In the genomic region with DNA sequence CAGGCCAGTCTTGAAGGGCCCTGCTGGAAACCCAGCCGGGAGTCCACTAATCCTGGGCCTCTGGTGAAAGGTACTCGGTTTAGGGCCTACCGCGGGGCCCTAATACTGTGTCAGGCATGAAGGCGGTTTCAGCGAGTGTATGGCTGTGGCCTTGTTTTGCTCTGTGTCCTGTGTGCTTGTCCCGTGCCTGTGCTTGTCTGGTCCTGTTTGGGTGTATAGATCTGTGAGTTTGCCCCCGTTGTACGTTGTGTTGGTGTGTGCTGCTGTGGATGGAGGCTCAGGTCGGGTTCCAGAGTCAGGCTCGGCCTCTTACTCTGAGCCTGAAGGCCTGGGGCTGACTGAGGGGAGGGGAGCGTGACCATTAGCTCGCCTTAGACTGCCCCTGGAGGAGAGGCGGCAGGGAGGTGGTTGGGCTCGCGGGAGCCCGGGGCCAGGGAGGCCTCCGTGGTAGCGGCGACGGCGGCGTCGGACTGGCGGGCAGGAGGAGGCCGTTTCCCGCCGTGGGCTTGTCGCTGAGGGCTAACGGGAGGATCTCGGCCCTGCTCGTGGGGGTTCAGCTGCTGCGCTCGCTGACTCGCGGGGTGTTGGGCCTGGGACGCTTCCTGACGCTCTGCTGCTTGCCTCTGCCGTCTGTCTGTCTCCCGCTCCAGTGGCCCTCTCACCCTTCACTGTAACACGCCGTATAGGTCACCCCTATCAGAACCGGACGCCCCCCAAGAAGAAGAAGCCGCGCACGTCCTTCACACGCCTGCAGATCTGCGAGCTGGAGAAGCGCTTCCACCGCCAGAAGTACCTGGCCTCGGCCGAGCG, we compare ENCODE assay signal across 1 cellular context.
A peak's percentile ranks its signal among the peaks of the same experiment; 100 is the strongest.
TF ChIP-seq lines count a peak whose summit lies in the region.

No MANE protein-coding gene starts in this region.

TF ChIP-seq in K562, 482 proteins besides CTCF, POLR2A, EP300 and RAD21:
- TF ChIP-seq JUN (IDR thresholded peaks at IDR 0.05; ENCODE audit: borderline replicate concordance, low read depth, low read length) (no peak), JUN (CRISPR knock-in tag; IDR thresholded peaks at IDR 0.05; ENCODE audit: borderline replicate concordance) (no peak), ZNF143 (CRISPR knock-in tag; IDR thresholded peaks at IDR 0.05) (no peak), FOXM1 (IDR thresholded peaks at IDR 0.05; ENCODE audit: low read depth) (no peak), FOXM1 (CRISPR knock-in tag; IDR thresholded peaks at IDR 0.05; ENCODE audit: low read depth) (no peak), ZFX (CRISPR knock-in tag; IDR thresholded peaks at IDR 0.05) (peak; percentile 91), FOXA3 (CRISPR knock-in tag; conservative IDR thresholded peaks at IDR 0.05 in 1 of 2, IDR thresholded peaks at IDR 0.05 in 1 of 2) (peak in 1 of 2 experiments; percentile 26; a peak in 1 of 4 replicates), HDGF (IDR thresholded peaks at IDR 0.05) (no peak), CXXC5 (CRISPR knock-in tag; IDR thresholded peaks at IDR 0.05) (no peak), RBBP5 (IDR thresholded peaks at IDR 0.05; ENCODE audit: borderline replicate concordance, insufficient read depth, low read length, poor library complexity, severe bottlenecking) (peak; percentile 49), CC2D1A (IDR thresholded peaks at IDR 0.05) (no peak), HDAC8 (tag; IDR thresholded peaks at IDR 0.05) (no peak), BACH1 (tag; IDR thresholded peaks at IDR 0.05) (no peak), LCOR (CRISPR knock-in tag; IDR thresholded peaks at IDR 0.05) (0 out of 2 replicates have a peak, but pooled peaks have one; percentile 6), RCOR1 (IDR thresholded peaks at IDR 0.05; ENCODE audit: borderline replicate concordance in 1 of 2, low read depth in 2 of 2, low read length in 2 of 2) (no peak), PHF8 (IDR thresholded peaks at IDR 0.05; ENCODE audit: borderline replicate concordance, low read length) (peak; percentile 35; the same call in 1 of the 2 replicates), POLR3A (IDR thresholded peaks at IDR 0.05; ENCODE audit: borderline replicate concordance, extremely low read depth, insufficient read depth, insufficient read length) (no peak)
- TF ChIP-seq, protein P1, sequence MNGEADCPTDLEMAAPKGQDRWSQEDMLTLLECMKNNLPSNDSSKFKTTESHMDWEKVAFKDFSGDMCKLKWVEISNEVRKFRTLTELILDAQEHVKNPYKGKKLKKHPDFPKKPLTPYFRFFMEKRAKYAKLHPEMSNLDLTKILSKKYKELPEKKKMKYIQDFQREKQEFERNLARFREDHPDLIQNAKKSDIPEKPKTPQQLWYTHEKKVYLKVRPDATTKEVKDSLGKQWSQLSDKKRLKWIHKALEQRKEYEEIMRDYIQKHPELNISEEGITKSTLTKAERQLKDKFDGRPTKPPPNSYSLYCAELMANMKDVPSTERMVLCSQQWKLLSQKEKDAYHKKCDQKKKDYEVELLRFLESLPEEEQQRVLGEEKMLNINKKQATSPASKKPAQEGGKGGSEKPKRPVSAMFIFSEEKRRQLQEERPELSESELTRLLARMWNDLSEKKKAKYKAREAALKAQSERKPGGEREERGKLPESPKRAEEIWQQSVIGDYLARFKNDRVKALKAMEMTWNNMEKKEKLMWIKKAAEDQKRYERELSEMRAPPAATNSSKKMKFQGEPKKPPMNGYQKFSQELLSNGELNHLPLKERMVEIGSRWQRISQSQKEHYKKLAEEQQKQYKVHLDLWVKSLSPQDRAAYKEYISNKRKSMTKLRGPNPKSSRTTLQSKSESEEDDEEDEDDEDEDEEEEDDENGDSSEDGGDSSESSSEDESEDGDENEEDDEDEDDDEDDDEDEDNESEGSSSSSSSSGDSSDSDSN (IDR thresholded peaks at IDR 0.05; ENCODE audit: borderline replicate concordance in 1 of 2, low read depth in 2 of 2, low read length in 2 of 2) = 0 out of 4 replicates have a peak, but pooled peaks of 1 of the 2 experiments have one; percentile 0
- TF ChIP-seq, protein P2, sequence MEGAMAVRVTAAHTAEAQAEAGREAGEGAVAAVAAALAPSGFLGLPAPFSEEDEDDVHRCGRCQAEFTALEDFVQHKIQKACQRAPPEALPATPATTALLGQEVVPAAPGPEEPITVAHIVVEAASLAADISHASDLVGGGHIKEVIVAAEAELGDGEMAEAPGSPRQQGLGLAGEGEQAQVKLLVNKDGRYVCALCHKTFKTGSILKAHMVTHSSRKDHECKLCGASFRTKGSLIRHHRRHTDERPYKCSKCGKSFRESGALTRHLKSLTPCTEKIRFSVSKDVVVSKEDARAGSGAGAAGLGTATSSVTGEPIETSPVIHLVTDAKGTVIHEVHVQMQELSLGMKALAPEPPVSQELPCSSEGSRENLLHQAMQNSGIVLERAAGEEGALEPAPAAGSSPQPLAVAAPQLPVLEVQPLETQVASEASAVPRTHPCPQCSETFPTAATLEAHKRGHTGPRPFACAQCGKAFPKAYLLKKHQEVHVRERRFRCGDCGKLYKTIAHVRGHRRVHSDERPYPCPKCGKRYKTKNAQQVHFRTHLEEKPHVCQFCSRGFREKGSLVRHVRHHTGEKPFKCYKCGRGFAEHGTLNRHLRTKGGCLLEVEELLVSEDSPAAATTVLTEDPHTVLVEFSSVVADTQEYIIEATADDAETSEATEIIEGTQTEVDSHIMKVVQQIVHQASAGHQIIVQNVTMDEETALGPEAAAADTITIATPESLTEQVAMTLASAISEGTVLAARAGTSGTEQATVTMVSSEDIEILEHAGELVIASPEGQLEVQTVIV (CRISPR knock-in tag; IDR thresholded peaks at IDR 0.05; ENCODE audit: borderline replicate concordance) = no peak
- TF ChIP-seq, protein P3, sequence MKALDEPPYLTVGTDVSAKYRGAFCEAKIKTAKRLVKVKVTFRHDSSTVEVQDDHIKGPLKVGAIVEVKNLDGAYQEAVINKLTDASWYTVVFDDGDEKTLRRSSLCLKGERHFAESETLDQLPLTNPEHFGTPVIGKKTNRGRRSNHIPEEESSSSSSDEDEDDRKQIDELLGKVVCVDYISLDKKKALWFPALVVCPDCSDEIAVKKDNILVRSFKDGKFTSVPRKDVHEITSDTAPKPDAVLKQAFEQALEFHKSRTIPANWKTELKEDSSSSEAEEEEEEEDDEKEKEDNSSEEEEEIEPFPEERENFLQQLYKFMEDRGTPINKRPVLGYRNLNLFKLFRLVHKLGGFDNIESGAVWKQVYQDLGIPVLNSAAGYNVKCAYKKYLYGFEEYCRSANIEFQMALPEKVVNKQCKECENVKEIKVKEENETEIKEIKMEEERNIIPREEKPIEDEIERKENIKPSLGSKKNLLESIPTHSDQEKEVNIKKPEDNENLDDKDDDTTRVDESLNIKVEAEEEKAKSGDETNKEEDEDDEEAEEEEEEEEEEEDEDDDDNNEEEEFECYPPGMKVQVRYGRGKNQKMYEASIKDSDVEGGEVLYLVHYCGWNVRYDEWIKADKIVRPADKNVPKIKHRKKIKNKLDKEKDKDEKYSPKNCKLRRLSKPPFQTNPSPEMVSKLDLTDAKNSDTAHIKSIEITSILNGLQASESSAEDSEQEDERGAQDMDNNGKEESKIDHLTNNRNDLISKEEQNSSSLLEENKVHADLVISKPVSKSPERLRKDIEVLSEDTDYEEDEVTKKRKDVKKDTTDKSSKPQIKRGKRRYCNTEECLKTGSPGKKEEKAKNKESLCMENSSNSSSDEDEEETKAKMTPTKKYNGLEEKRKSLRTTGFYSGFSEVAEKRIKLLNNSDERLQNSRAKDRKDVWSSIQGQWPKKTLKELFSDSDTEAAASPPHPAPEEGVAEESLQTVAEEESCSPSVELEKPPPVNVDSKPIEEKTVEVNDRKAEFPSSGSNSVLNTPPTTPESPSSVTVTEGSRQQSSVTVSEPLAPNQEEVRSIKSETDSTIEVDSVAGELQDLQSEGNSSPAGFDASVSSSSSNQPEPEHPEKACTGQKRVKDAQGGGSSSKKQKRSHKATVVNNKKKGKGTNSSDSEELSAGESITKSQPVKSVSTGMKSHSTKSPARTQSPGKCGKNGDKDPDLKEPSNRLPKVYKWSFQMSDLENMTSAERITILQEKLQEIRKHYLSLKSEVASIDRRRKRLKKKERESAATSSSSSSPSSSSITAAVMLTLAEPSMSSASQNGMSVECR (CRISPR knock-in tag; IDR thresholded peaks at IDR 0.05) = peak; percentile 37; the same call in 1 of the 2 replicates
- TF ChIP-seq, protein P4, sequence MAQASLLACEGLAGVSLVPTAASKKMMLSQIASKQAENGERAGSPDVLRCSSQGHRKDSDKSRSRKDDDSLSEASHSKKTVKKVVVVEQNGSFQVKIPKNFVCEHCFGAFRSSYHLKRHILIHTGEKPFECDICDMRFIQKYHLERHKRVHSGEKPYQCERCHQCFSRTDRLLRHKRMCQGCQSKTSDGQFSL (CRISPR knock-in tag; IDR thresholded peaks at IDR 0.05) = peak; percentile 15; the same call in 1 of the 2 replicates
- TF ChIP-seq, protein P4 (tag; IDR thresholded peaks at IDR 0.05) = no peak
- TF ChIP-seq, protein P5, sequence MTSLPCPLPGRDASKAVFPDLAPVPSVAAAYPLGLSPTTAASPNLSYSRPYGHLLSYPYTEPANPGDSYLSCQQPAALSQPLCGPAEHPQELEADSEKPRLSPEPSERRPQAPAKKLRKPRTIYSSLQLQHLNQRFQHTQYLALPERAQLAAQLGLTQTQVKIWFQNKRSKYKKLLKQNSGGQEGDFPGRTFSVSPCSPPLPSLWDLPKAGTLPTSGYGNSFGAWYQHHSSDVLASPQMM (CRISPR knock-in tag; IDR thresholded peaks at IDR 0.05) = no peak
- TF ChIP-seq, protein P6, sequence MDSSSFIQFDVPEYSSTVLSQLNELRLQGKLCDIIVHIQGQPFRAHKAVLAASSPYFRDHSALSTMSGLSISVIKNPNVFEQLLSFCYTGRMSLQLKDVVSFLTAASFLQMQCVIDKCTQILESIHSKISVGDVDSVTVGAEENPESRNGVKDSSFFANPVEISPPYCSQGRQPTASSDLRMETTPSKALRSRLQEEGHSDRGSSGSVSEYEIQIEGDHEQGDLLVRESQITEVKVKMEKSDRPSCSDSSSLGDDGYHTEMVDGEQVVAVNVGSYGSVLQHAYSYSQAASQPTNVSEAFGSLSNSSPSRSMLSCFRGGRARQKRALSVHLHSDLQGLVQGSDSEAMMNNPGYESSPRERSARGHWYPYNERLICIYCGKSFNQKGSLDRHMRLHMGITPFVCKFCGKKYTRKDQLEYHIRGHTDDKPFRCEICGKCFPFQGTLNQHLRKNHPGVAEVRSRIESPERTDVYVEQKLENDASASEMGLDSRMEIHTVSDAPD (CRISPR knock-in tag; IDR thresholded peaks at IDR 0.05) = no peak
- TF ChIP-seq, protein P7, sequence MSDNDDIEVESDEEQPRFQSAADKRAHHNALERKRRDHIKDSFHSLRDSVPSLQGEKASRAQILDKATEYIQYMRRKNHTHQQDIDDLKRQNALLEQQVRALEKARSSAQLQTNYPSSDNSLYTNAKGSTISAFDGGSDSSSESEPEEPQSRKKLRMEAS (CRISPR knock-in tag; IDR thresholded peaks at IDR 0.05) = peak; percentile 35
- TF ChIP-seq, protein P8, sequence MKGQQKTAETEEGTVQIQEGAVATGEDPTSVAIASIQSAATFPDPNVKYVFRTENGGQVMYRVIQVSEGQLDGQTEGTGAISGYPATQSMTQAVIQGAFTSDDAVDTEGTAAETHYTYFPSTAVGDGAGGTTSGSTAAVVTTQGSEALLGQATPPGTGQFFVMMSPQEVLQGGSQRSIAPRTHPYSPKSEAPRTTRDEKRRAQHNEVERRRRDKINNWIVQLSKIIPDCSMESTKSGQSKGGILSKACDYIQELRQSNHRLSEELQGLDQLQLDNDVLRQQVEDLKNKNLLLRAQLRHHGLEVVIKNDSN (CRISPR knock-in tag; IDR thresholded peaks at IDR 0.05) = peak; percentile 10; the same call in 1 of the 2 replicates
- TF ChIP-seq, protein P9, sequence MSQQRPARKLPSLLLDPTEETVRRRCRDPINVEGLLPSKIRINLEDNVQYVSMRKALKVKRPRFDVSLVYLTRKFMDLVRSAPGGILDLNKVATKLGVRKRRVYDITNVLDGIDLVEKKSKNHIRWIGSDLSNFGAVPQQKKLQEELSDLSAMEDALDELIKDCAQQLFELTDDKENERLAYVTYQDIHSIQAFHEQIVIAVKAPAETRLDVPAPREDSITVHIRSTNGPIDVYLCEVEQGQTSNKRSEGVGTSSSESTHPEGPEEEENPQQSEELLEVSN (IDR thresholded peaks at IDR 0.05; ENCODE audit: borderline replicate concordance in 1 of 2, extremely low read depth in 1 of 2, insufficient read depth in 1 of 2, insufficient read length in 1 of 2, low read depth in 1 of 2, low read length in 1 of 2, poor library complexity in 1 of 2, severe bottlenecking in 1 of 2) = peak in 1 of 2 experiments; percentile 53
